In genomic region chr3:175002732-175003143, GRCh38 we compare ENCODE assay signal across 18 cellular contexts.
DNase-seq lines count a peak whose midpoint lies in the region; ATAC-seq, FAIRE-seq and TF ChIP-seq lines count a peak whose summit lies in the region.
"Had no signal": no experiment of that assay in that cellular context is flagged by ENCODE, and none has a peak within 500 bp of the region (broad histone marks: within the 10 kb centered on the region; RNA-seq: fewer than 3 reads in every experiment).

No MANE protein-coding gene starts in this region.

- no peak for FAIRE-seq in kidney (lab: Jason Lieb, UNC)

- H3K27ac ChIP-seq in kidney (ENCODE audit: low read depth in 2 of 2, low read length in 2 of 2), result no peak overlapping the region
- H3K27ac ChIP-seq: lower lobe of right lung, right atrium auricular region, transverse colon had no signal

- intact Hi-C loops in kidney (cut with DNase I), result no loop called here

- H3K9me3 ChIP-seq in kidney (ENCODE audit: control insufficient read depth in 1 of 2, low read length in 2 of 2), result peaks cover 0 to 3% of the 10 kb centered on the region in 2 donors
- H3K9me3 ChIP-seq: lower lobe of right lung, right atrium auricular region, transverse colon had no signal

- TF ChIP-seq CTCF in kidney (IDR thresholded peaks at IDR 0.05; ENCODE audit: borderline replicate concordance, extremely low read depth, insufficient read depth), result no peak

- no peak overlapping the region for H3K9ac ChIP-seq in kidney (ENCODE audit: low read length in 2 of 2)

- no peaks in the 10 kb centered on the region for H3K36me3 ChIP-seq in kidney (ENCODE audit: control insufficient read depth in 1 of 2, insufficient read depth in 2 of 2, low read length in 2 of 2)
- H3K36me3 ChIP-seq: lower lobe of right lung, right atrium auricular region, transverse colon had no signal

- peak; percentile 92 for DNase-seq in H4 (ENCODE audit: low spot score)
- DNase-seq in fibroblast of peridontal ligament (ENCODE audit: extremely low read depth), result peak; percentile 99
- peak; percentile 75 for DNase-seq in stromal cell of bone marrow (ENCODE audit: low read depth)
- DNase-seq in kidney, result no peak
- no peak for DNase-seq in activated CD4-positive, alpha-beta T cell treated with anti-CD3 and anti-CD28 coated beads, Interleukin-2, amount 50 U/mL, for 1 hour
- DNase-seq: activated B cell treated with CpG ODN at 0.5 μM for 24 hours; activated naive CD4-positive, alpha-beta T cell treated with anti-CD3 and anti-CD28 coated beads, Interleukin-2, amount 10 ng/mL, durations not matched to agents 7 days and 5 days; H9; Karpas-422; lower lobe of right lung; NCI-H1694; NCI-H510A treated with DMSO at 0.1 percent for 48 hours; OCI-M1; stimulated activated CD4-positive, alpha-beta T cell treated with anti-CD3 and anti-CD28 coated beads, Interleukin-4, amount 100 ng/mL, for 1 hour; transverse colon had no signal

- no peaks in the 10 kb centered on the region for H3K4me1 ChIP-seq in kidney (ENCODE audit: control insufficient read depth in 1 of 2, insufficient read depth in 1 of 2, low read depth in 1 of 2, low read length in 2 of 2)
- H3K4me1 ChIP-seq: lower lobe of right lung, right atrium auricular region had no signal

- no peak overlapping the region for H3K4me3 ChIP-seq in kidney (ENCODE audit: low read length in 2 of 2)
- H3K4me3 ChIP-seq: lower lobe of right lung, right atrium auricular region, transverse colon had no signal

- ATAC-seq in SK-N-SH treated with all-trans-retinoic acid at 6 μM for 48 hours, result peak; percentile 79
- ATAC-seq in GM19395 (IDR thresholded peaks at IDR 0.05; ENCODE audit: unreplicated experiment), result no peak
- ATAC-seq: lower lobe of right lung had no signal

TF ChIP-seq in SK-N-SH treated with all-trans-retinoic acid at 6 μM for 48 hours, 23 proteins besides CTCF, POLR2A, EP300 and RAD21:
- TF ChIP-seq PATZ1 (CRISPR knock-in tag; IDR thresholded peaks at IDR 0.05; ENCODE audit: borderline replicate concordance), result no peak
- TF ChIP-seq OSR1 (CRISPR knock-in tag; IDR thresholded peaks at IDR 0.05), result no peak
- TF ChIP-seq ZC3H10 (CRISPR knock-in tag; IDR thresholded peaks at IDR 0.05), result no peak
- no peak for TF ChIP-seq POU6F1 (CRISPR knock-in tag; IDR thresholded peaks at IDR 0.05; ENCODE audit: borderline replicate concordance, low read depth)

Comparison
In these comparisons a context has a peak if more than half of its experiments do, and no peak if none do; other contexts are left out.
1. DNase-seq: peak in H4 (single experiment), fibroblast of peridontal ligament (single experiment) and stromal cell of bone marrow (single experiment); none in kidney (single experiment) and activated CD4-positive, alpha-beta T cell treated with anti-CD3 and anti-CD28 coated beads, Interleukin-2, amount 50 U/mL, for 1 hour (single experiment).